23 cellular contexts compared by ENCODE assay signal in genomic region chr9:129220771-129221170, GRCh38. TPM values are rescaled to one million over a fixed set of nuclear protein-coding genes. Genes with fewer than 3 reads are reported as not detected.
DNase-seq lines count a peak whose midpoint lies in the region; ATAC-seq and TF ChIP-seq lines count a peak whose summit lies in the region.
"Had no signal": no experiment of that assay in that cellular context is flagged by ENCODE, and none has a peak within 500 bp of the region (broad histone marks: within the 10 kb centered on the region; RNA-seq: fewer than 3 reads in every experiment).

No MANE protein-coding gene starts in this region.

- intact Hi-C loops in OCI-LY7 (cut with micrococcal nuclease; ENCODE audit: unreplicated experiment): no loop called here

- no peaks in the 10 kb centered on the region for H3K79me2 ChIP-seq in OCI-LY7 (ENCODE audit: insufficient read depth, low read depth, low read length)

- BruUV-seq in OCI-LY7 (replicated peaks; lab: Mats Ljungman, UMichigan): no TSS peak

- no peaks in the 10 kb centered on the region for H4K20me1 ChIP-seq in OCI-LY7 (ENCODE audit: insufficient read depth, low read length)

- H3K4me1 Mint-ChIP-seq in stimulated activated naive CD8-positive, alpha-beta T cell treated with anti-CD3 and anti-CD28 coated beads, Interleukin-15, Interleukin-2, amounts not matched to agents 100 ng/mL and 50 ng/mL, for 24 hours (ENCODE audit: low read depth): peaks cover 36% of the 10 kb centered on the region
- H3K4me1 Mint-ChIP-seq in central memory CD8-positive, alpha-beta T cell: peaks cover 39% of the 10 kb centered on the region
- peaks cover 9% of the 10 kb centered on the region for H3K4me1 Mint-ChIP-seq in stimulated activated memory B cell treated with anti-CD40 and anti-IgM and Interleukin-4, amounts not matched to agents 10 μg/mL and 1 μg/mL and 100 μg/mL, for 72 hours

- ATAC-seq in stimulated activated naive CD8-positive, alpha-beta T cell treated with anti-CD3 and anti-CD28 coated beads, Interleukin-15, Interleukin-2, amounts not matched to agents 100 U/mL and 50 U/mL, for 24 hours: no peak
- peak; percentile 59 for ATAC-seq in central memory CD8-positive, alpha-beta T cell (replicated peaks; ENCODE audit: extremely low read depth, poor library complexity, severe bottlenecking)
- no peak for ATAC-seq in stimulated activated memory B cell treated with anti-CD40 and anti-IgM and Interleukin-4, amounts not matched to agents 10 μg/mL and 1 μg/mL and 100 μg/mL, for 72 hours
- ATAC-seq: left cardiac atrium had no signal

- POLR2A ChIA-PET in OCI-LY7 (lab: Charles Lee): no interaction called here

- H3K9me3 Mint-ChIP-seq in stimulated activated naive CD8-positive, alpha-beta T cell treated with anti-CD3 and anti-CD28 coated beads, Interleukin-15, Interleukin-2, amounts not matched to agents 100 ng/mL and 50 ng/mL, for 24 hours: no peaks in the 10 kb centered on the region
- H3K9me3 Mint-ChIP-seq in central memory CD8-positive, alpha-beta T cell: no peaks in the 10 kb centered on the region
- no peaks in the 10 kb centered on the region for H3K9me3 Mint-ChIP-seq in stimulated activated memory B cell treated with anti-CD40 and anti-IgM and Interleukin-4, amounts not matched to agents 10 μg/mL and 1 μg/mL and 100 μg/mL, for 72 hours

- CTCF ChIA-PET in OCI-LY7 (lab: Charles Lee; ENCODE audit: unreplicated experiment): interaction anchor here (0.6 to 1.1 kb wide), 5 partner anchors 17 to 389 kb away, joined by 3 to 8 read pairs (median 4); no protein-coding TSS in a partner anchor

- H3K36me3 ChIP-seq in OCI-LY7 (ENCODE audit: insufficient read depth, low read length): no peaks in the 10 kb centered on the region
- H3K36me3 ChIP-seq: BE2C, ovary, right atrium auricular region, spleen, upper lobe of left lung had no signal

- no peak for DNase-seq in stimulated activated naive CD8-positive, alpha-beta T cell treated with anti-CD3 and anti-CD28 coated beads, Interleukin-15, Interleukin-2, amounts not matched to agents 100 U/mL and 50 U/mL, for 24 hours
- DNase-seq in OCI-LY7 (ENCODE audit: low spot score) (no peak), NCI-H82 (lab: John Stamatoyannopoulos, UW) (no peak), SK-N-DZ (ENCODE audit: low spot score) (no peak)
- no peak for DNase-seq in central memory CD8-positive, alpha-beta T cell (ENCODE audit: low spot score in 2 of 2)
- DNase-seq in activated CD4-positive, CD25-positive, alpha-beta regulatory T cell treated with anti-CD3 and anti-CD28 coated beads, Interleukin-2, amount 50 U/mL, for 72 hours: no peak
- DNase-seq: activated CD4-positive, alpha-beta T cell treated with anti-CD3 and anti-CD28 coated beads for 48 hours; activated CD8-positive, alpha-beta memory T cell treated with anti-CD3 and anti-CD28 coated beads, Interleukin-2, amount 50 U/mL, for 48 hours; activated naive CD4-positive, alpha-beta T cell treated with Interleukin-2 at 50 U/mL for 16 hours; BE2C; dorsolateral prefrontal cortex; head of caudate nucleus; KG1; left cardiac atrium; NCI-H69; ovary; spleen; stimulated activated CD4-positive, alpha-beta T cell treated with anti-CD3 and anti-CD28 coated beads, Interleukin-4, amount 100 ng/mL, for 4 hours; T-helper 1 cell; upper lobe of left lung had no signal

- peak overlapping the region; percentile 19 for H3K27ac Mint-ChIP-seq in stimulated activated naive CD8-positive, alpha-beta T cell treated with anti-CD3 and anti-CD28 coated beads, Interleukin-15, Interleukin-2, amounts not matched to agents 100 ng/mL and 50 ng/mL, for 24 hours
- peak overlapping the region; percentile 86 for H3K27ac Mint-ChIP-seq in central memory CD8-positive, alpha-beta T cell (ENCODE audit: low read depth)
- no peak overlapping the region for H3K27ac Mint-ChIP-seq in stimulated activated memory B cell treated with anti-CD40 and anti-IgM and Interleukin-4, amounts not matched to agents 10 μg/mL and 1 μg/mL and 100 μg/mL, for 72 hours

- H3K36me3 Mint-ChIP-seq in stimulated activated naive CD8-positive, alpha-beta T cell treated with anti-CD3 and anti-CD28 coated beads, Interleukin-15, Interleukin-2, amounts not matched to agents 100 ng/mL and 50 ng/mL, for 24 hours (ENCODE audit: low read depth): no peaks in the 10 kb centered on the region
- peaks cover under 1% of the 10 kb centered on the region for H3K36me3 Mint-ChIP-seq in central memory CD8-positive, alpha-beta T cell (ENCODE audit: insufficient read depth)
- H3K36me3 Mint-ChIP-seq in stimulated activated memory B cell treated with anti-CD40 and anti-IgM and Interleukin-4, amounts not matched to agents 10 μg/mL and 1 μg/mL and 100 μg/mL, for 72 hours: no peaks in the 10 kb centered on the region

- H3K9me3 ChIP-seq in OCI-LY7 (ENCODE audit: low read length): no peaks in the 10 kb centered on the region
- H3K9me3 ChIP-seq: BE2C, ovary, right atrium auricular region, spleen, upper lobe of left lung had no signal

- H3K4me3 Mint-ChIP-seq in stimulated activated naive CD8-positive, alpha-beta T cell treated with anti-CD3 and anti-CD28 coated beads, Interleukin-15, Interleukin-2, amounts not matched to agents 100 ng/mL and 50 ng/mL, for 24 hours: no peak overlapping the region
- H3K4me3 Mint-ChIP-seq in central memory CD8-positive, alpha-beta T cell: peak overlapping the region; percentile 67
- H3K4me3 Mint-ChIP-seq in stimulated activated memory B cell treated with anti-CD40 and anti-IgM and Interleukin-4, amounts not matched to agents 10 μg/mL and 1 μg/mL and 100 μg/mL, for 72 hours: no peak overlapping the region

- peaks cover 17% of the 10 kb centered on the region for H3K4me1 ChIP-seq in OCI-LY7 (ENCODE audit: insufficient read depth, low read length, poor library complexity, severe bottlenecking)

- no peaks in the 10 kb centered on the region for H3K27me3 Mint-ChIP-seq in stimulated activated naive CD8-positive, alpha-beta T cell treated with anti-CD3 and anti-CD28 coated beads, Interleukin-15, Interleukin-2, amounts not matched to agents 100 ng/mL and 50 ng/mL, for 24 hours
- H3K27me3 Mint-ChIP-seq in central memory CD8-positive, alpha-beta T cell: no peaks in the 10 kb centered on the region
- peaks cover 92% of the 10 kb centered on the region for H3K27me3 Mint-ChIP-seq in stimulated activated memory B cell treated with anti-CD40 and anti-IgM and Interleukin-4, amounts not matched to agents 10 μg/mL and 1 μg/mL and 100 μg/mL, for 72 hours

- H3K27ac ChIP-seq in OCI-LY7 (ENCODE audit: low read depth, low read length, poor library complexity, severe bottlenecking): no peak overlapping the region
- H3K27ac ChIP-seq: dorsolateral prefrontal cortex, ovary, right atrium auricular region, upper lobe of left lung had no signal

- H3K4me2 ChIP-seq in OCI-LY7 (ENCODE audit: low read length): peak overlapping the region; percentile 32

- no peaks in the 10 kb centered on the region for H3K9me2 ChIP-seq in OCI-LY7 (ENCODE audit: insufficient read depth, low read length)

- TF ChIP-seq CTCF in OCI-LY7 (conservative IDR thresholded peaks at IDR 0.05; ENCODE audit: low read length): no peak

- no peak overlapping the region for H3K4me3 ChIP-seq in OCI-LY7 (ENCODE audit: low read depth, low read length, poor library complexity, severe bottlenecking)
- H3K4me3 ChIP-seq: dorsolateral prefrontal cortex, ovary, right atrium auricular region, spleen, upper lobe of left lung had no signal

- H2AFZ ChIP-seq in OCI-LY7 (ENCODE audit: low read length): peak overlapping the region; percentile 32; the same call in 1 of the 2 replicates

RNA-seq across cellular contexts. Expression of gene IER5L, which starts 42.7 kb away (rescaled TPM):
- 16.9 and 21.2 TPM in 2 replicates for total RNA-seq in OCI-LY7 (2014; rRNA removed; shearing (Covaris generic))
- 2.8 and 3.4 TPM in 2 replicates for total RNA-seq in OCI-LY7 (2022)
- 9.9 and 14.8 TPM in 2 replicates for polyA plus RNA-seq in SK-N-DZ (2014; cell fraction: cytosol; rRNA removed)
- polyA plus RNA-seq in SK-N-DZ (2014; cell fraction: nucleus; rRNA removed): 9.8 and 11.9 TPM in 2 replicates
